In the genomic region with DNA sequence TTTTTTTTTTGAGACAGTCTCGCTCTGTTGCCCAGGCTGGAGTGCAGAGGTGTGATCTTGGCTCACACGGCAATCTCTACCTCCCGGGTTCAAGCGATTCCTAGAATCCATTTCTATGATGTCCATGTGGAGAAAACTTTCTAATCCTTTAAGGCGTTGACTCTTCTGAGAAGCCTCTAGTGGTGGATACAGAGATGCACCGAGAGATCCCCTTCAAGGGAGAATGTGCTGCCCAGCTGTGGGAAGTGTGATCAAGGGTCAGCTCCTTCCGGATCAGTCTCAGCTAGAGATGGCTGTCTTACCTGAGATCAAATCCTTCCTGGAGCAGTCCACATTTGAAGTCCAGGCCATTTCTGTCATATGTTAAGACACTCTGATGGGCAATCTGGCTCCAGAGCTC, we compare ENCODE assay signal across 1 cellular context.
TF ChIP-seq lines count a peak whose summit lies in the region.

No MANE protein-coding gene starts in this region.

TF ChIP-seq in GM23338, 12 proteins besides CTCF, POLR2A, EP300 and RAD21 (continued from another document):
- TF ChIP-seq, protein P1, sequence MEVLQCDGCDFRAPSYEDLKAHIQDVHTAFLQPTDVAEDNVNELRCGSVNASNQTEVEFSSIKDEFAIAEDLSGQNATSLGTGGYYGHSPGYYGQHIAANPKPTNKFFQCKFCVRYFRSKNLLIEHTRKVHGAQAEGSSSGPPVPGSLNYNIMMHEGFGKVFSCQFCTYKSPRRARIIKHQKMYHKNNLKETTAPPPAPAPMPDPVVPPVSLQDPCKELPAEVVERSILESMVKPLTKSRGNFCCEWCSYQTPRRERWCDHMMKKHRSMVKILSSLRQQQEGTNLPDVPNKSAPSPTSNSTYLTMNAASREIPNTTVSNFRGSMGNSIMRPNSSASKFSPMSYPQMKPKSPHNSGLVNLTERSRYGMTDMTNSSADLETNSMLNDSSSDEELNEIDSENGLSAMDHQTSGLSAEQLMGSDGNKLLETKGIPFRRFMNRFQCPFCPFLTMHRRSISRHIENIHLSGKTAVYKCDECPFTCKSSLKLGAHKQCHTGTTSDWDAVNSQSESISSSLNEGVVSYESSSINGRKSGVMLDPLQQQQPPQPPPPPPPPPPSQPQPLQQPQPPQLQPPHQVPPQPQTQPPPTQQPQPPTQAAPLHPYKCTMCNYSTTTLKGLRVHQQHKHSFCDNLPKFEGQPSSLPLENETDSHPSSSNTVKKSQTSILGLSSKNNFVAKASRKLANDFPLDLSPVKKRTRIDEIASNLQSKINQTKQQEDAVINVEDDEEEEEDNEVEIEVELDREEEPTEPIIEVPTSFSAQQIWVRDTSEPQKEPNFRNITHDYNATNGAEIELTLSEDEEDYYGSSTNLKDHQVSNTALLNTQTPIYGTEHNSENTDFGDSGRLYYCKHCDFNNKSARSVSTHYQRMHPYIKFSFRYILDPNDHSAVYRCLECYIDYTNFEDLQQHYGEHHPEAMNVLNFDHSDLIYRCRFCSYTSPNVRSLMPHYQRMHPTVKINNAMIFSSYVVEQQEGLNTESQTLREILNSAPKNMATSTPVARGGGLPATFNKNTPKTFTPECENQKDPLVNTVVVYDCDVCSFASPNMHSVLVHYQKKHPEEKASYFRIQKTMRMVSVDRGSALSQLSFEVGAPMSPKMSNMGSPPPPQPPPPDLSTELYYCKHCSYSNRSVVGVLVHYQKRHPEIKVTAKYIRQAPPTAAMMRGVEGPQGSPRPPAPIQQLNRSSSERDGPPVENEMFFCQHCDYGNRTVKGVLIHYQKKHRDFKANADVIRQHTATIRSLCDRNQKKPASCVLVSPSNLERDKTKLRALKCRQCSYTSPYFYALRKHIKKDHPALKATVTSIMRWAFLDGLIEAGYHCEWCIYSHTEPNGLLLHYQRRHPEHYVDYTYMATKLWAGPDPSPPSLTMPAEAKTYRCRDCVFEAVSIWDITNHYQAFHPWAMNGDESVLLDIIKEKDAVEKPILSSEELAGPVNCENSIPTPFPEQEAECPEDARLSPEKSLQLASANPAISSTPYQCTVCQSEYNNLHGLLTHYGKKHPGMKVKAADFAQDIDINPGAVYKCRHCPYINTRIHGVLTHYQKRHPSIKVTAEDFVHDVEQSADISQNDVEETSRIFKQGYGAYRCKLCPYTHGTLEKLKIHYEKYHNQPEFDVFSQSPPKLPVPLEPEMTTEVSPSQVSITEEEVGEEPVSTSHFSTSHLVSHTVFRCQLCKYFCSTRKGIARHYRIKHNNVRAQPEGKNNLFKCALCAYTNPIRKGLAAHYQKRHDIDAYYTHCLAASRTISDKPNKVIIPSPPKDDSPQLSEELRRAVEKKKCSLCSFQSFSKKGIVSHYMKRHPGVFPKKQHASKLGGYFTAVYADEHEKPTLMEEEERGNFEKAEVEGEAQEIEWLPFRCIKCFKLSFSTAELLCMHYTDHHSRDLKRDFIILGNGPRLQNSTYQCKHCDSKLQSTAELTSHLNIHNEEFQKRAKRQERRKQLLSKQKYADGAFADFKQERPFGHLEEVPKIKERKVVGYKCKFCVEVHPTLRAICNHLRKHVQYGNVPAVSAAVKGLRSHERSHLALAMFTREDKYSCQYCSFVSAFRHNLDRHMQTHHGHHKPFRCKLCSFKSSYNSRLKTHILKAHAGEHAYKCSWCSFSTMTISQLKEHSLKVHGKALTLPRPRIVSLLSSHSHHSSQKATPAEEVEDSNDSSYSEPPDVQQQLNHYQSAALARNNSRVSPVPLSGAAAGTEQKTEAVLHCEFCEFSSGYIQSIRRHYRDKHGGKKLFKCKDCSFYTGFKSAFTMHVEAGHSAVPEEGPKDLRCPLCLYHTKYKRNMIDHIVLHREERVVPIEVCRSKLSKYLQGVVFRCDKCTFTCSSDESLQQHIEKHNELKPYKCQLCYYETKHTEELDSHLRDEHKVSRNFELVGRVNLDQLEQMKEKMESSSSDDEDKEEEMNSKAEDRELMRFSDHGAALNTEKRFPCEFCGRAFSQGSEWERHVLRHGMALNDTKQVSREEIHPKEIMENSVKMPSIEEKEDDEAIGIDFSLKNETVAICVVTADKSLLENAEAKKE (CRISPR knock-in tag; IDR thresholded peaks at IDR 0.05): no peak
- no peak for TF ChIP-seq EZH2 (IDR thresholded peaks at IDR 0.05; ENCODE audit: low read depth, unreplicated experiment)
- no peak for TF ChIP-seq ZNF331 (CRISPR knock-in tag; IDR thresholded peaks at IDR 0.05; ENCODE audit: low read depth)
- TF ChIP-seq STAT1 (IDR thresholded peaks at IDR 0.05; ENCODE audit: unreplicated experiment): no peak
- no peak for TF ChIP-seq NANOG (IDR thresholded peaks at IDR 0.05; ENCODE audit: borderline replicate concordance)
- TF ChIP-seq CREB1 (CRISPR knock-in tag; IDR thresholded peaks at IDR 0.05; ENCODE audit: low read depth): no peak
- no peak for TF ChIP-seq POLR2AphosphoS5 (IDR thresholded peaks at IDR 0.05; ENCODE audit: low read depth)
- TF ChIP-seq ZNF114 (CRISPR knock-in tag; IDR thresholded peaks at IDR 0.05): no peak
- TF ChIP-seq, protein P2, sequence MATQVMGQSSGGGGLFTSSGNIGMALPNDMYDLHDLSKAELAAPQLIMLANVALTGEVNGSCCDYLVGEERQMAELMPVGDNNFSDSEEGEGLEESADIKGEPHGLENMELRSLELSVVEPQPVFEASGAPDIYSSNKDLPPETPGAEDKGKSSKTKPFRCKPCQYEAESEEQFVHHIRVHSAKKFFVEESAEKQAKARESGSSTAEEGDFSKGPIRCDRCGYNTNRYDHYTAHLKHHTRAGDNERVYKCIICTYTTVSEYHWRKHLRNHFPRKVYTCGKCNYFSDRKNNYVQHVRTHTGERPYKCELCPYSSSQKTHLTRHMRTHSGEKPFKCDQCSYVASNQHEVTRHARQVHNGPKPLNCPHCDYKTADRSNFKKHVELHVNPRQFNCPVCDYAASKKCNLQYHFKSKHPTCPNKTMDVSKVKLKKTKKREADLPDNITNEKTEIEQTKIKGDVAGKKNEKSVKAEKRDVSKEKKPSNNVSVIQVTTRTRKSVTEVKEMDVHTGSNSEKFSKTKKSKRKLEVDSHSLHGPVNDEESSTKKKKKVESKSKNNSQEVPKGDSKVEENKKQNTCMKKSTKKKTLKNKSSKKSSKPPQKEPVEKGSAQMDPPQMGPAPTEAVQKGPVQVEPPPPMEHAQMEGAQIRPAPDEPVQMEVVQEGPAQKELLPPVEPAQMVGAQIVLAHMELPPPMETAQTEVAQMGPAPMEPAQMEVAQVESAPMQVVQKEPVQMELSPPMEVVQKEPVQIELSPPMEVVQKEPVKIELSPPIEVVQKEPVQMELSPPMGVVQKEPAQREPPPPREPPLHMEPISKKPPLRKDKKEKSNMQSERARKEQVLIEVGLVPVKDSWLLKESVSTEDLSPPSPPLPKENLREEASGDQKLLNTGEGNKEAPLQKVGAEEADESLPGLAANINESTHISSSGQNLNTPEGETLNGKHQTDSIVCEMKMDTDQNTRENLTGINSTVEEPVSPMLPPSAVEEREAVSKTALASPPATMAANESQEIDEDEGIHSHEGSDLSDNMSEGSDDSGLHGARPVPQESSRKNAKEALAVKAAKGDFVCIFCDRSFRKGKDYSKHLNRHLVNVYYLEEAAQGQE (IDR thresholded peaks at IDR 0.05; ENCODE audit: unreplicated experiment): no peak
TF ChIP-seq in GM23338: peak in this region for 0.
